Comparison of ENCODE assay signal across 21 cellular contexts in the genomic region with DNA sequence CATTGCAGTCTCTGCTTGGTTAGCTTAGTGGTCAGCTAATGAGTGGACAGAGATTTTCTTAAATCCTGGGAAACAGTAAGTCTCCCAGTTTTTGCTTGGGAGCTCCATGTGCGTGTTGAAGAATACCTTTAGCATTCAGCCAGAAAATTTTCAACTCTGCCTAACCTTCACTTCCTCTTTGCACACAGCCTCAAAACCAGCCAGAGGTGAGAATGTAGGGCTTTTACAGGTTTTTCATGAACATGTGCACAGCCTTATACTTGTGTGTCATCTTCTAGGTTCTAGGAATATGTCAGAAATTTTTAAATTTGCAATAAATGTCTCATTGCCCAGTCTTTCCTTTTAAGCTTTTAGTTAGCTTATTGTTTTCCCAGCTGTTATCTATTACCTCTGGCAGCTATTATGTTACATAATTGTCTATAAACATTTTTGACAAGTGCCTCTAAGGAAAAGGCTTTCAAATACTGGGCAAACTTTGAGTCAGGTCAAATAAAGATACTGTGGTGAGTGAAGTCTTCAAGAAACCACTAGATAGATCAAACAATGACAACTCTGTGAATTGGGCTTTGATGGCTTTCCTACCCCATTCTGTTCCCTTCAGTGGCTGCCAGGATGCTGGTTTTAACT. TPM values are rescaled to one million over a fixed set of nuclear protein-coding genes. Genes with fewer than 3 reads are reported as not detected.
A peak's percentile ranks its signal among the peaks of the same experiment; 100 is the strongest.
DNase-seq lines count a peak whose midpoint lies in the region; ATAC-seq and TF ChIP-seq lines count a peak whose summit lies in the region.
"Had no signal": no experiment of that assay in that cellular context is flagged by ENCODE, and none has a peak within 500 bp of the region (broad histone marks: within the 10 kb centered on the region; RNA-seq: fewer than 3 reads in every experiment).

No MANE protein-coding gene starts in this region.

- H3K27me3 ChIP-seq in DND-41 (ENCODE audit: insufficient read depth, low read length, poor library complexity) = no peaks in the 10 kb centered on the region
- H3K27me3 ChIP-seq in body of pancreas = no peaks in the 10 kb centered on the region
- H3K27me3 ChIP-seq in neuronal stem cell (ENCODE audit: control insufficient read depth in 3 of 3, insufficient read depth in 3 of 3, low read depth in 1 of 3, low read length in 3 of 3) = no peaks in the 10 kb centered on the region
- H3K27me3 ChIP-seq: Peyer's patch had no signal

- no peak overlapping the region for H2BK5ac ChIP-seq in neuronal stem cell (ENCODE audit: low read length)

- no peaks in the 10 kb centered on the region for H3K9me3 ChIP-seq in DND-41 (ENCODE audit: insufficient read depth, low read length, severe bottlenecking)
- no peaks in the 10 kb centered on the region for H3K9me3 ChIP-seq in body of pancreas
- H3K9me3 ChIP-seq in neuronal stem cell (replicated peaks in 1 of 2; ENCODE audit: control insufficient read depth in 2 of 2, insufficient read depth in 1 of 2, low read depth in 1 of 2, low read length in 2 of 2) = peaks cover 0 to 48% of the 10 kb centered on the region in 2 donors
- H3K9me3 ChIP-seq: Caco-2, Peyer's patch had no signal

- H3K36me3 ChIP-seq in DND-41 (ENCODE audit: insufficient read depth, low read length) = no peaks in the 10 kb centered on the region
- no peaks in the 10 kb centered on the region for H3K36me3 ChIP-seq in body of pancreas (replicated peaks in 1 of 2; ENCODE audit: insufficient read depth in 1 of 2, low read depth in 2 of 2)
- H3K36me3 ChIP-seq in neuronal stem cell (replicated peaks in 1 of 2; ENCODE audit: control insufficient read depth in 2 of 2, insufficient read depth in 2 of 2, low read length in 2 of 2) = peaks cover 0 to 6% of the 10 kb centered on the region in 2 donors
- H3K36me3 ChIP-seq: Peyer's patch had no signal

- H4K91ac ChIP-seq in neuronal stem cell (ENCODE audit: low read depth, low read length, poor library complexity) = no peak overlapping the region

- no peak overlapping the region for H3K18ac ChIP-seq in neuronal stem cell (ENCODE audit: low read length)

- H3K9ac ChIP-seq in DND-41 (ENCODE audit: low read depth, low read length) (no peak overlapping the region), neuronal stem cell (ENCODE audit: low read depth, low read length, poor library complexity) (no peak overlapping the region)

- no peak overlapping the region for H3K27ac ChIP-seq in DND-41 (ENCODE audit: low read length)
- peak overlapping the region in 1 of 4 donors; percentile 4 for H3K27ac ChIP-seq in body of pancreas
- no peak overlapping the region for H3K27ac ChIP-seq in neuronal stem cell (replicated peaks; ENCODE audit: low read length)
- H3K27ac ChIP-seq: Peyer's patch, SK-N-MC had no signal

- H2BK120ac ChIP-seq in neuronal stem cell (ENCODE audit: low read depth, low read length) = no peak overlapping the region

- intact Hi-C loops in body of pancreas (cut with DNase I) = no loop called here

- H3K23ac ChIP-seq in neuronal stem cell (ENCODE audit: low read depth, low read length, poor library complexity) = no peak overlapping the region

- H2AFZ ChIP-seq in DND-41 (ENCODE audit: low read depth, low read length) (no peak overlapping the region), neuronal stem cell (ENCODE audit: low read length) (no peak overlapping the region)

- H3K4me3 ChIP-seq in DND-41 (ENCODE audit: low read depth in 1 of 2, low read length in 2 of 2) = no peak overlapping the region
- no peak overlapping the region for H3K4me3 ChIP-seq in body of pancreas
- H3K4me3 ChIP-seq in neuronal stem cell (ENCODE audit: low read length in 2 of 2) = no peak overlapping the region
- H3K4me3 ChIP-seq: Peyer's patch, SK-N-MC had no signal

- TF ChIP-seq CTCF in DND-41 (IDR thresholded peaks at IDR 0.05; ENCODE audit: borderline replicate concordance, extremely low read depth, low read length, poor library complexity, severe bottlenecking) (no peak), body of pancreas (IDR thresholded peaks at IDR 0.05) (no peak)

- 0 out of 3 replicates have a peak, but pooled peaks have one; percentile 35 for ATAC-seq in DND-41 (ENCODE audit: insufficient read depth, low read depth)
- ATAC-seq in body of pancreas = peak; percentile 35
- ATAC-seq: T-cell had no signal

- no peak overlapping the region for H2BK12ac ChIP-seq in neuronal stem cell (ENCODE audit: low read length)

- 41 to 65% methylated on average over 1 of the region's 1 CpG for WGBS in body of pancreas, 2 donors
- no CpG with 5 or more reads among the region's 1 CpG for WGBS in neuronal stem cell (ENCODE audit: extremely low coverage in 2 of 2, insufficient read length in 2 of 2, insufficient replicate concordance in 1 of 2), 2 donors

- no peak overlapping the region for H3K4ac ChIP-seq in neuronal stem cell (ENCODE audit: low read length)

- no peak overlapping the region for H2AK5ac ChIP-seq in neuronal stem cell (ENCODE audit: low read depth, low read length)

- H4K20me1 ChIP-seq in DND-41 (ENCODE audit: insufficient read depth, low read length) = no peaks in the 10 kb centered on the region

- no peaks in the 10 kb centered on the region for H3K79me1 ChIP-seq in neuronal stem cell (ENCODE audit: low read depth, low read length)

- peak; percentile 9 for DNase-seq in NCI-H1436 (lab: John Stamatoyannopoulos, UW)
- DNase-seq in NCI-H1436 treated with DMSO at 0.1 percent for 48 hours (lab: John Stamatoyannopoulos, UW) = no peak
- no peak for DNase-seq in DND-41
- peak; percentile 24 for DNase-seq in KBM-7
- DNase-seq in body of pancreas = no peak
- no peak for DNase-seq in neuronal stem cell (ENCODE audit: low spot score)
- DNase-seq in SIG-M5 treated with dmso at 0.1 percent for 504 hours (lab: John Stamatoyannopoulos, UW; ENCODE audit: unreplicated experiment) = no peak
- DNase-seq in NCI-H128 (lab: John Stamatoyannopoulos, UW; ENCODE audit: unreplicated experiment) = no peak
- DNase-seq: Caco-2; CD4-positive, CD25-positive, alpha-beta regulatory T cell; DMS79 treated with DMSO at 0.1 percent for 48 hours; GOT3; KG1; MV-4-11; NCI-H226; NCI-H524; Peyer's patch; T-cell had no signal

- no peak overlapping the region for H3K14ac ChIP-seq in neuronal stem cell (ENCODE audit: low read length)

- no peaks in the 10 kb centered on the region for H3K79me2 ChIP-seq in DND-41 (ENCODE audit: insufficient read depth, low read length)

- in situ Hi-C loops in KBM-7 (cut with MboI; ENCODE audit: low pct_unique_long_range_greater_than_20kb, low sequenced_read_pairs) = no loop called here

- H3K4me2 ChIP-seq in DND-41 (ENCODE audit: insufficient read depth, low read length) = no peak overlapping the region
- no peak overlapping the region for H3K4me2 ChIP-seq in neuronal stem cell (ENCODE audit: insufficient read depth, low read length, poor library complexity, severe bottlenecking)

- TF ChIP-seq POLR2A in body of pancreas (IDR thresholded peaks at IDR 0.05) = no peak

- no peak overlapping the region for H2BK15ac ChIP-seq in neuronal stem cell (ENCODE audit: low read length)

- no peak overlapping the region for H4K8ac ChIP-seq in neuronal stem cell (ENCODE audit: low read depth, low read length)

- no peaks in the 10 kb centered on the region for H3K4me1 ChIP-seq in DND-41 (ENCODE audit: insufficient read depth, low read length)
- peaks cover 4% of the 10 kb centered on the region for H3K4me1 ChIP-seq in body of pancreas
- peaks cover 0 to 3% of the 10 kb centered on the region in 2 donors for H3K4me1 ChIP-seq in neuronal stem cell (ENCODE audit: control insufficient read depth in 2 of 2, insufficient read depth in 1 of 2, low read depth in 1 of 2, low read length in 2 of 2)
- H3K4me1 ChIP-seq: Peyer's patch had no signal

RNA-seq across cellular contexts. Expression of gene ADGRV1, which starts 12.7 kb away (rescaled TPM):
- total RNA-seq in body of pancreas = 10 to 100 TPM; 19.2 to 21.4 TPM
- polyA plus RNA-seq in neuronal stem cell (2013, experiment 1 of 2) = 12.6 TPM
- 12.8 TPM for polyA plus RNA-seq in neuronal stem cell (2013, experiment 2 of 2)
- total RNA-seq: A172, B cell had no signal

RNA-seq across cellular contexts. Expression of gene LYSMD3, which starts 41.9 kb away (rescaled TPM):
- total RNA-seq in body of pancreas = 10 to 100 TPM in 1 of 2 donors, 1 to 10 TPM in 1; 8.2 to 13.0 TPM
- polyA plus RNA-seq in neuronal stem cell (2013, experiment 1 of 2) = 7.0 TPM
- 7.3 TPM for polyA plus RNA-seq in neuronal stem cell (2013, experiment 2 of 2)

Comparison
In these comparisons a context has a peak if more than half of its experiments do, and no peak if none do; other contexts are left out.
1. DNase-seq: peak in NCI-H1436 (single experiment) and KBM-7 (single experiment); none in NCI-H1436 treated with DMSO at 0.1 percent for 48 hours (single experiment), DND-41 (single experiment), body of pancreas (0 of 4), neuronal stem cell (single experiment), SIG-M5 treated with dmso at 0.1 percent for 504 hours (single experiment) and NCI-H128 (single experiment).